In the genomic region with DNA sequence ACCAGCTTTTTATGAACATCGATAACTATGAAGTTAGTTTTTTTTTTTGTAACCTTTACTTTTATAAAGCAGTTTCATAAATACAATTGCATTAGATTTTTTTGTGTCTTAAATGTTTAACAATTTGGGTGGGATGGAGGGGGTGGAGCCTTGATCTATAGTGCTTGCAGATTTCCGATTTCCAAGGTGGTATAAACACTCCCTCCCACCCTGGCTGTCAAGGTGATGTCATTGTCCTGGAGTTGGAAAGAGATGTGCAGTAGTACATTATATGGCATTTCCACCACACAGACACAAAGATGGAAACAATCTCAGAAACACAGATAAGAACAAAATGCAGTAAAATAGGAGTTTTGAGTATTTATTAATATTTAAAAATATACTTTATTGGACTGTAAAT, we compare ENCODE assay signal across 16 cellular contexts.
A peak's percentile ranks its signal among the peaks of the same experiment; 100 is the strongest.
DNase-seq lines count a peak whose midpoint lies in the region; ATAC-seq and TF ChIP-seq lines count a peak whose summit lies in the region.
"Had no signal": no experiment of that assay in that cellular context is flagged by ENCODE, and none has a peak within 500 bp of the region (broad histone marks: within the 10 kb centered on the region; RNA-seq: fewer than 3 reads in every experiment).

No MANE protein-coding gene starts in this region.

- peak overlapping the region; percentile 44 for H3K27ac ChIP-seq in cardiac muscle cell
- no peak overlapping the region for H3K27ac ChIP-seq in right atrium auricular region
- no peak overlapping the region for H3K27ac ChIP-seq in right cardiac atrium (ENCODE audit: low read length)
- H3K27ac ChIP-seq: 22Rv1; A549; BLaER1 treated with 17β-estradiol and CSF1 and Interleukin-3, amounts not matched to agents 10 nM and 100 nM; C4-2B had no signal

- H3K4me3 ChIP-seq in cardiac muscle cell (no peak overlapping the region), right atrium auricular region (no peak overlapping the region), right cardiac atrium (ENCODE audit: low read length) (no peak overlapping the region)
- H3K4me3 ChIP-seq: A549; BLaER1 treated with 17β-estradiol and CSF1 and Interleukin-3, amounts not matched to agents 10 nM and 100 nM had no signal

- ATAC-seq in right cardiac atrium: peak; percentile 43 to 50
- ATAC-seq: A549; CD8-positive, alpha-beta T cell had no signal

- DNase-seq in cardiac muscle cell (ENCODE audit: low read depth in 1 of 2, low spot score in 1 of 2) (no peak), right atrium auricular region (ENCODE audit: low spot score) (no peak), right cardiac atrium (no peak), cardiac septum (ENCODE audit: low spot score) (no peak), SHP77 treated with DMSO at 0.1 percent for 48 hours (lab: John Stamatoyannopoulos, UW) (no peak)
- DNase-seq: AML-193; Caco-2; Calu3; CD4-positive, alpha-beta T cell; CD8-positive, alpha-beta T cell; DMS79 treated with DMSO at 0.1 percent for 48 hours; GF-D8 had no signal

- H3K4me1 ChIP-seq in cardiac muscle cell (ENCODE audit: low read depth): no peaks in the 10 kb centered on the region
- H3K4me1 ChIP-seq in right atrium auricular region: no peaks in the 10 kb centered on the region
- no peaks in the 10 kb centered on the region for H3K4me1 ChIP-seq in right cardiac atrium (ENCODE audit: control insufficient read depth, insufficient read depth, low read length)
- H3K4me1 ChIP-seq: A549, Caco-2 had no signal

- no peaks in the 10 kb centered on the region for H3K9me3 ChIP-seq in cardiac muscle cell (ENCODE audit: low read depth)
- no peaks in the 10 kb centered on the region for H3K9me3 ChIP-seq in right atrium auricular region
- no peaks in the 10 kb centered on the region for H3K9me3 ChIP-seq in right cardiac atrium (ENCODE audit: control insufficient read depth, low read length)
- H3K9me3 ChIP-seq: A549; BLaER1 treated with 17β-estradiol and CSF1 and Interleukin-3, amounts not matched to agents 10 nM and 100 nM; Caco-2 had no signal

- no peaks in the 10 kb centered on the region for H3K27me3 ChIP-seq in cardiac muscle cell
- H3K27me3 ChIP-seq in right atrium auricular region: no peaks in the 10 kb centered on the region
- no peaks in the 10 kb centered on the region for H3K27me3 ChIP-seq in right cardiac atrium (ENCODE audit: control insufficient read depth, insufficient read depth)
- H3K27me3 ChIP-seq: BLaER1 treated with 17β-estradiol and CSF1 and Interleukin-3, amounts not matched to agents 10 nM and 100 nM had no signal

- 78% methylated on average over 2 of the region's 2 CpGs for WGBS in right cardiac atrium

- H3K36me3 ChIP-seq in cardiac muscle cell: peaks cover 100% of the 10 kb centered on the region
- H3K36me3 ChIP-seq in right atrium auricular region: peaks cover 100% of the 10 kb centered on the region
- H3K36me3 ChIP-seq: BLaER1 treated with 17β-estradiol and CSF1 and Interleukin-3, amounts not matched to agents 10 nM and 100 nM had no signal

- TF ChIP-seq CTCF in cardiac muscle cell (IDR thresholded peaks at IDR 0.05; ENCODE audit: low read depth, low read length): no peak
- no peak for TF ChIP-seq CTCF in right atrium auricular region (IDR thresholded peaks at IDR 0.05)

- intact Hi-C loops in right cardiac atrium (cut with DNase I) (no loop called here), cardiac septum (cut with DNase I) (no loop called here)
